ENCODE assay signal across 14 cellular contexts in genomic region chr10:71075066-71075758, GRCh38.
A peak's percentile ranks its signal among the peaks of the same experiment; 100 is the strongest.
DNase-seq lines count a peak whose midpoint lies in the region; FAIRE-seq and TF ChIP-seq lines count a peak whose summit lies in the region.
"Had no signal": no experiment of that assay in that cellular context is flagged by ENCODE, and none has a peak within 500 bp of the region (broad histone marks: within the 10 kb centered on the region; RNA-seq: fewer than 3 reads in every experiment).

No MANE protein-coding gene starts in this region.

- peaks cover 47% of the 10 kb centered on the region for H3K4me1 Mint-ChIP-seq in neural progenitor cell

- no peaks in the 10 kb centered on the region for H3K36me3 Mint-ChIP-seq in neural progenitor cell

- H3K4me1 ChIP-seq in neural progenitor cell = peaks cover 33% of the 10 kb centered on the region
- H3K4me1 ChIP-seq in stomach = peaks cover 0 to 5% (median 2%) of the 10 kb centered on the region in 4 donors

- peaks cover 8% of the 10 kb centered on the region for H3F3A ChIP-seq in neural progenitor cell (ENCODE audit: low read depth)

- H3K9me3 ChIP-seq in neural progenitor cell (ENCODE audit: low read depth) (no peaks in the 10 kb centered on the region), stomach (no peaks in the 10 kb centered on the region)
- H3K9me3 ChIP-seq: BLaER1 had no signal

- H3K27me3 Mint-ChIP-seq in neural progenitor cell (ENCODE audit: insufficient read depth, low read depth) = peaks cover 22% of the 10 kb centered on the region
- H3K27me3 Mint-ChIP-seq: activated T-cell treated with anti-CD3 and anti-CD28 coated beads, Interleukin-2, amount 50 U/mL, for 24 hours had no signal

- WGBS in stomach, 5 donors = 23 to 45% (median 27%) methylated on average over 7 to 9 of the region's 9 CpGs

- H3K4me2 ChIP-seq in neural progenitor cell = peak overlapping the region; percentile 28
- H3K4me2 ChIP-seq: BLaER1 had no signal

- H3K4me3 Mint-ChIP-seq in neural progenitor cell = no peak overlapping the region
- H3K4me3 Mint-ChIP-seq: activated T-cell treated with anti-CD3 and anti-CD28 coated beads, Interleukin-2, amount 50 U/mL, for 24 hours had no signal

- H3K36me3 ChIP-seq in neural progenitor cell (no peaks in the 10 kb centered on the region), stomach (no peaks in the 10 kb centered on the region)
- H3K36me3 ChIP-seq: BLaER1 had no signal

- H3K27me3 ChIP-seq in neural progenitor cell (no peaks in the 10 kb centered on the region), stomach (peaks cover 0 to 22% (median 0%) of the 10 kb centered on the region in 3 donors)
- H3K27me3 ChIP-seq: BLaER1, dorsolateral prefrontal cortex had no signal

- FAIRE-seq in D721Med (lab: Jason Lieb, UNC) = no peak
- no peak for FAIRE-seq in GM12891 (lab: Jason Lieb, UNC)

- no peak overlapping the region for H2AFZ ChIP-seq in neural progenitor cell (replicated peaks)

- H3K27ac ChIP-seq in neural progenitor cell = no peak overlapping the region
- no peak overlapping the region for H3K27ac ChIP-seq in stomach
- H3K27ac ChIP-seq: BLaER1, dorsolateral prefrontal cortex had no signal

- TF ChIP-seq EP300 in stomach (IDR thresholded peaks at IDR 0.05) = no peak

- intact Hi-C loops in stomach (cut with DNase I; ENCODE audit: low total_unique reads) = no loop called here

- DNase-seq in D721Med (ENCODE audit: insufficient read length, low spot score) (peak; percentile 17), NCI-H146 (lab: John Stamatoyannopoulos, UW) (peak; percentile 77), cerebellar cortex (ENCODE audit: low spot score) (peak; percentile 14), neural progenitor cell (ENCODE audit: low spot score) (no peak), stomach (no peak), NOMO-1 treated with DMSO at 0.1 percent for 48 hours (lab: John Stamatoyannopoulos, UW; ENCODE audit: unreplicated experiment) (no peak), NCI-H2029 (lab: John Stamatoyannopoulos, UW) (no peak), GM12891 (ENCODE audit: insufficient read length, low spot score) (no peak)
- DNase-seq: activated CD4-positive, alpha-beta T cell treated with anti-CD3 and anti-CD28 coated beads for 1 hour; activated T-cell treated with anti-CD3 and anti-CD28 coated beads, Interleukin-2, amount 50 U/mL, for 24 hours; anterior cingulate cortex; foreskin melanocyte had no signal

- no peak for TF ChIP-seq POLR2A in stomach (IDR thresholded peaks at IDR 0.05)
- no peak for TF ChIP-seq POLR2A in GM12891 (IDR thresholded peaks at IDR 0.05; ENCODE audit: low read depth, low read length)

- H3K9ac ChIP-seq in neural progenitor cell = no peak overlapping the region
- H3K9ac ChIP-seq: BLaER1 had no signal

- peak overlapping the region; percentile 33 for H3K27ac Mint-ChIP-seq in neural progenitor cell
- H3K27ac Mint-ChIP-seq: activated T-cell treated with anti-CD3 and anti-CD28 coated beads, Interleukin-2, amount 50 U/mL, for 24 hours had no signal

- no peaks in the 10 kb centered on the region for H3K9me3 Mint-ChIP-seq in neural progenitor cell
- H3K9me3 Mint-ChIP-seq: activated T-cell treated with anti-CD3 and anti-CD28 coated beads, Interleukin-2, amount 50 U/mL, for 24 hours had no signal

- no peak for TF ChIP-seq CTCF in D721Med (IDR thresholded peaks at IDR 0.05; ENCODE audit: insufficient read depth, missing control alignments)
- no peak for TF ChIP-seq CTCF in neural progenitor cell (IDR thresholded peaks at IDR 0.05)
- TF ChIP-seq CTCF in stomach (IDR thresholded peaks at IDR 0.05) = no peak

- H4K20me1 ChIP-seq in neural progenitor cell (ENCODE audit: low read depth) = no peaks in the 10 kb centered on the region
- H4K20me1 ChIP-seq: BLaER1 had no signal

- H3K4me3 ChIP-seq in neural progenitor cell = no peak overlapping the region
- no peak overlapping the region for H3K4me3 ChIP-seq in stomach
- H3K4me3 ChIP-seq: BLaER1, dorsolateral prefrontal cortex had no signal

- no peaks in the 10 kb centered on the region for H3K79me2 ChIP-seq in neural progenitor cell (ENCODE audit: low read depth)

TF ChIP-seq in GM12891, 5 proteins besides CTCF, POLR2A, EP300 and RAD21:
- TF ChIP-seq TAF1 (IDR thresholded peaks at IDR 0.05; ENCODE audit: low read depth, low read length) = no peak
- no peak for TF ChIP-seq POLR2AphosphoS5 (IDR thresholded peaks at IDR 0.05; ENCODE audit: low read depth, low read length)
TF ChIP-seq in GM12891: peak in this region for 0.

Comparison
In these comparisons a context has a peak if more than half of its experiments do, and no peak if none do; other contexts are left out.
1. DNase-seq: peak in D721Med (single experiment), NCI-H146 (single experiment) and cerebellar cortex (single experiment); none in neural progenitor cell (single experiment), stomach (single experiment), NOMO-1 treated with DMSO at 0.1 percent for 48 hours (single experiment), NCI-H2029 (single experiment) and GM12891 (single experiment).